1 cellular context compared by ENCODE assay signal in genomic region chr4:51858605-51859211, GRCh38.
TF ChIP-seq lines count a peak whose summit lies in the region.

No MANE protein-coding gene starts in this region.

TF ChIP-seq in HepG2, 621 proteins besides CTCF, POLR2A, EP300 and RAD21 (continued from another document):
- TF ChIP-seq ZBTB40 (IDR thresholded peaks at IDR 0.05) (0 out of 2 replicates have a peak, but pooled peaks have one; percentile 24), ZBTB40 (CRISPR knock-in tag; IDR thresholded peaks at IDR 0.05) (peak; percentile 85; the same call in 1 of the 2 replicates)
